ENCODE assay signal across 8 cellular contexts in genomic region chr6:166400649-166401250, GRCh38. TPM values are rescaled to one million over a fixed set of nuclear protein-coding genes. Genes with fewer than 3 reads are reported as not detected.
DNase-seq lines count a peak whose midpoint lies in the region; ATAC-seq and TF ChIP-seq lines count a peak whose summit lies in the region.
"Not testable (repeated sequence)": the region's sequence is repeated elsewhere in the genome, so short reads cannot be mapped to it uniquely, and the experiment has no call there.

No MANE protein-coding gene starts in this region.

- POLR2A ChIA-PET in WTC11 (lab: Charles Lee), result not testable (repeated sequence)

- H3K27ac Mint-ChIP-seq in CD14-positive monocyte, WTC11: not testable (repeated sequence)

- CTCF ChIA-PET in WTC11 (lab: Charles Lee), result interaction anchor here (0.6 to 4.3 kb wide), 40 partner anchors 8 to 741 kb away, joined by 3 to 57 read pairs (median 4); partner anchors contain the start of gene PRR18

- H3K9me3 Mint-ChIP-seq in CD14-positive monocyte, WTC11: not testable (repeated sequence)

- ATAC-seq in HG03439 (IDR thresholded peaks at IDR 0.05; ENCODE audit: unreplicated experiment) (peak; percentile 67), WTC11 (peak; percentile 90)

- TF ChIP-seq CTCF in CD14-positive monocyte (IDR thresholded peaks at IDR 0.05) (peak; percentile 85), WTC11 (IDR thresholded peaks at IDR 0.05) (peak; percentile 63)

- not testable (repeated sequence) for H3K4me3 Mint-ChIP-seq in CD14-positive monocyte, WTC11

- H3K4me1 Mint-ChIP-seq in CD14-positive monocyte, WTC11: not testable (repeated sequence)

- H3K27me3 Mint-ChIP-seq in CD14-positive monocyte (ENCODE audit: low read depth in 3 of 3); WTC11 (ENCODE audit: low read depth): not testable (repeated sequence)

- H3K4me3 ChIP-seq in skeletal muscle cell (ENCODE audit: low read depth, low read length), result not testable (repeated sequence)

- intact Hi-C loops in CD14-positive monocyte (cut with micrococcal nuclease), result loop anchor here (1.0 to 2.0 kb wide), 3 partner anchors 88 to 124 kb away; no protein-coding TSS in a partner anchor

- DNase-seq in CD14-positive monocyte (ENCODE audit: low spot score), result not testable (repeated sequence)
- DNase-seq in GM19240 (ENCODE audit: insufficient read length, low spot score) (peak; percentile 74), NCI-H345 treated with DMSO at 0.1 percent for 48 hours (lab: John Stamatoyannopoulos, UW; ENCODE audit: unreplicated experiment) (peak; percentile 42), WTC11 (ENCODE audit: low spot score) (peak; percentile 75), iPS-NIHi7 (ENCODE audit: extremely low spot score) (peak; percentile 77), skeletal muscle cell (ENCODE audit: low read depth) (peak; percentile 41)
- peak; percentile 57 for DNase-seq in central memory CD4-positive, alpha-beta T cell

- not testable (repeated sequence) for H3K36me3 Mint-ChIP-seq in CD14-positive monocyte, WTC11

TF ChIP-seq in WTC11, 78 proteins besides CTCF, POLR2A, EP300 and RAD21:
- TF ChIP-seq FOXP1 (CRISPR knock-in tag; IDR thresholded peaks at IDR 0.05; ENCODE audit: borderline replicate concordance), result 0 out of 2 replicates have a peak, but pooled peaks have one; percentile 30

RNA-seq across cellular contexts. Expression of gene MPC1, which starts 18.0 kb away (rescaled TPM):
- 100 to 1,000 TPM; 104 to 122 TPM for polyA plus RNA-seq in CD14-positive monocyte
- total RNA-seq in WTC11 (2021), result 8.7 to 10.7 TPM (median 9.6 TPM) in 3 replicates

RNA-seq across cellular contexts. Expression of gene SFT2D1, which starts 58.4 kb away (rescaled TPM):
- polyA plus RNA-seq in CD14-positive monocyte, result 100 to 1,000 TPM; 140 to 166 TPM
- 48.0 to 53.1 TPM (median 49.4 TPM) in 3 replicates for total RNA-seq in WTC11 (2021)
